11 cellular contexts compared by ENCODE assay signal in genomic region chr3:12830785-12831581, GRCh38. TPM values are rescaled to one million over a fixed set of nuclear protein-coding genes. Genes with fewer than 3 reads are reported as not detected.
DNase-seq lines count a peak whose midpoint lies in the region; ATAC-seq and TF ChIP-seq lines count a peak whose summit lies in the region.
"Had no signal": no experiment of that assay in that cellular context is flagged by ENCODE, and none has a peak within 500 bp of the region (broad histone marks: within the 10 kb centered on the region; RNA-seq: fewer than 3 reads in every experiment).

No MANE protein-coding gene starts in this region.

- ATAC-seq in gastrocnemius medialis, result no peak

- H3K9me3 Mint-ChIP-seq in activated CD4-positive, alpha-beta T cell treated with anti-CD3 and anti-CD28 coated beads, Interleukin-2, amount 10 ng/mL, durations not matched to agents 24 days and 14 days, result no peaks in the 10 kb centered on the region
- H3K9me3 Mint-ChIP-seq in endodermal cell, result no peaks in the 10 kb centered on the region
- H3K9me3 Mint-ChIP-seq: activated CD4-positive, alpha-beta memory T cell treated with anti-CD3 and anti-CD28 coated beads for 36 hours had no signal

- H3K9me3 ChIP-seq in endodermal cell (ENCODE audit: control insufficient read depth, low read length) (no peaks in the 10 kb centered on the region), gastrocnemius medialis (no peaks in the 10 kb centered on the region)
- H3K9me3 ChIP-seq: lower lobe of right lung had no signal

- peak; percentile 56 for TF ChIP-seq CTCF in endodermal cell (conservative IDR thresholded peaks at IDR 0.05)
- peak in 1 of 5 experiments; percentile 12 for TF ChIP-seq CTCF in gastrocnemius medialis (IDR thresholded peaks at IDR 0.05 in 4 of 5, conservative IDR thresholded peaks at IDR 0.05 in 1 of 5)

- no peak for TF ChIP-seq POLR2A in gastrocnemius medialis (IDR thresholded peaks at IDR 0.05)

- H3K27me3 Mint-ChIP-seq in activated CD4-positive, alpha-beta T cell treated with anti-CD3 and anti-CD28 coated beads, Interleukin-2, amount 10 ng/mL, durations not matched to agents 24 days and 14 days, result no peaks in the 10 kb centered on the region
- no peaks in the 10 kb centered on the region for H3K27me3 Mint-ChIP-seq in endodermal cell (ENCODE audit: insufficient read depth)
- H3K27me3 Mint-ChIP-seq: activated CD4-positive, alpha-beta memory T cell treated with anti-CD3 and anti-CD28 coated beads for 36 hours had no signal

- intact Hi-C loops in activated CD4-positive, alpha-beta T cell treated with anti-CD3 and anti-CD28 coated beads, Interleukin-2, amount 10 ng/mL, durations not matched to agents 24 days and 14 days (cut with micrococcal nuclease), result no loop called here
- intact Hi-C loops in gastrocnemius medialis (cut with DNase I; ENCODE audit: low total_unique reads), result loop anchor here (10.0 kb wide), 1 partner anchor 246 kb away; no protein-coding TSS in a partner anchor

- H3K9ac ChIP-seq in endodermal cell (ENCODE audit: extremely low read depth, low read length, poor library complexity, severe bottlenecking), result no peak overlapping the region

- no peak for DNase-seq in activated CD4-positive, alpha-beta T cell treated with anti-CD3 and anti-CD28 coated beads, Interleukin-2, amount 10 ng/mL, durations not matched to agents 24 days and 14 days
- no peak for DNase-seq in activated CD4-positive, alpha-beta T cell treated with anti-CD3 and anti-CD28 coated beads for 48 hours
- peak; percentile 50 for DNase-seq in NAMALWA (ENCODE audit: low spot score)
- no peak for DNase-seq in endodermal cell
- no peak for DNase-seq in gastrocnemius medialis
- DNase-seq in germinal center (ENCODE audit: low spot score), result no peak
- DNase-seq in DMS114 treated with DMSO at 0.1 percent for 48 hours (lab: John Stamatoyannopoulos, UW; ENCODE audit: unreplicated experiment), result no peak
- no peak for DNase-seq in OCI-M2 (lab: John Stamatoyannopoulos, UW; ENCODE audit: unreplicated experiment)
- DNase-seq: activated CD4-positive, alpha-beta memory T cell treated with anti-CD3 and anti-CD28 coated beads for 36 hours; AML-193; lower lobe of right lung had no signal

- H3K4me3 Mint-ChIP-seq in activated CD4-positive, alpha-beta T cell treated with anti-CD3 and anti-CD28 coated beads, Interleukin-2, amount 10 ng/mL, durations not matched to agents 24 days and 14 days, result no peak overlapping the region
- H3K4me3 Mint-ChIP-seq in endodermal cell, result no peak overlapping the region
- H3K4me3 Mint-ChIP-seq: activated CD4-positive, alpha-beta memory T cell treated with anti-CD3 and anti-CD28 coated beads for 36 hours had no signal

- H3K27ac ChIP-seq in endodermal cell (ENCODE audit: low read depth, low read length) (peak overlapping the region; percentile 24), gastrocnemius medialis (peak overlapping the region in 3 of 4 donors; percentile 22 to 55 (median 39))
- H3K27ac ChIP-seq: lower lobe of right lung had no signal

- H3K4me1 ChIP-seq in endodermal cell (ENCODE audit: control insufficient read depth, insufficient read depth, low read length) (no peaks in the 10 kb centered on the region), gastrocnemius medialis (peaks cover 0 to 18% of the 10 kb centered on the region in 2 donors)
- H3K4me1 ChIP-seq: lower lobe of right lung had no signal

- in situ Hi-C loops in gastrocnemius medialis (cut with MboI; ENCODE audit: low sequenced_read_pairs in 4 of 4), result no loop called here

- H3K27me3 ChIP-seq in endodermal cell (ENCODE audit: control insufficient read depth, insufficient read depth, low read length, poor library complexity, severe bottlenecking) (no peaks in the 10 kb centered on the region), gastrocnemius medialis (no peaks in the 10 kb centered on the region)

- H3K27ac Mint-ChIP-seq in activated CD4-positive, alpha-beta T cell treated with anti-CD3 and anti-CD28 coated beads, Interleukin-2, amount 10 ng/mL, durations not matched to agents 24 days and 14 days, result peak overlapping the region; percentile 35
- no peak overlapping the region for H3K27ac Mint-ChIP-seq in endodermal cell

- peaks cover 47% of the 10 kb centered on the region for H3K36me3 Mint-ChIP-seq in activated CD4-positive, alpha-beta T cell treated with anti-CD3 and anti-CD28 coated beads, Interleukin-2, amount 10 ng/mL, durations not matched to agents 24 days and 14 days (ENCODE audit: low read depth)
- H3K36me3 Mint-ChIP-seq in endodermal cell (ENCODE audit: low read depth), result peaks cover 41% of the 10 kb centered on the region

- 95 to 97% methylated on average over 4 to 8 of the region's 8 CpGs for WGBS in endodermal cell (ENCODE audit: insufficient coverage in 1 of 2, insufficient read length in 1 of 2), 2 experiments

- H3K4me1 Mint-ChIP-seq in activated CD4-positive, alpha-beta T cell treated with anti-CD3 and anti-CD28 coated beads, Interleukin-2, amount 10 ng/mL, durations not matched to agents 24 days and 14 days, result peaks cover 5% of the 10 kb centered on the region
- no peaks in the 10 kb centered on the region for H3K4me1 Mint-ChIP-seq in endodermal cell

- H3K36me3 ChIP-seq in endodermal cell (ENCODE audit: control insufficient read depth, insufficient read depth, low read length) (peaks cover 48% of the 10 kb centered on the region), gastrocnemius medialis (peaks cover 0 to 91% of the 10 kb centered on the region in 2 donors)

- H3K4me3 ChIP-seq in endodermal cell (ENCODE audit: low read length) (no peak overlapping the region), gastrocnemius medialis (no peak overlapping the region)
- H3K4me3 ChIP-seq: lower lobe of right lung had no signal

RNA-seq across cellular contexts. Expression of gene RPL32, which starts 10.4 kb away (rescaled TPM):
- 2,085 and 2,113 TPM in 2 replicates for total RNA-seq in activated CD4-positive, alpha-beta T cell treated with anti-CD3 and anti-CD28 coated beads, Interleukin-2, amount 10 ng/mL, durations not matched to agents 24 days and 14 days
- total RNA-seq in endodermal cell (1,000 to 10,000 TPM; 1,362 to 1,580 TPM), gastrocnemius medialis (1,000 to 10,000 TPM in 2 of 4 donors, 100 to 1,000 TPM in 2; 765 to 1,204 (median 990) TPM)
- polyA plus RNA-seq in endodermal cell (2013, experiment 1 of 2), result 2,723 TPM
- 2,594 TPM for polyA plus RNA-seq in endodermal cell (2013, experiment 2 of 2)

RNA-seq across cellular contexts. Expression of gene CAND2, which starts 34.5 kb away (rescaled TPM):
- total RNA-seq in activated CD4-positive, alpha-beta T cell treated with anti-CD3 and anti-CD28 coated beads, Interleukin-2, amount 10 ng/mL, durations not matched to agents 24 days and 14 days, result 0.71 and 0.75 TPM in 2 replicates
- total RNA-seq in endodermal cell (10 to 100 TPM in 1 of 2 donors, 1 to 10 TPM in 1; 7.8 to 15.0 TPM), gastrocnemius medialis (100 to 1,000 TPM; 133 to 308 (median 181) TPM)
- polyA plus RNA-seq in endodermal cell (2013, experiment 1 of 2), result 12.4 TPM
- 10.1 TPM for polyA plus RNA-seq in endodermal cell (2013, experiment 2 of 2)

Comparison
In these comparisons a context has a peak if more than half of its experiments do, and no peak if none do; other contexts are left out.
1. RNA of gene CAND2, which starts 34.5 kb away (total RNA-seq): 133 to 308 TPM in gastrocnemius medialis; 7.8 to 15.0 TPM in endodermal cell and 0.71 to 0.75 TPM in activated CD4-positive, alpha-beta T cell treated with anti-CD3 and anti-CD28 coated beads, Interleukin-2, amount 10 ng/mL, durations not matched to agents 24 days and 14 days; every median in the first group is over 4 times any median in the second.